27 cellular contexts compared by ENCODE assay signal in the genomic region with DNA sequence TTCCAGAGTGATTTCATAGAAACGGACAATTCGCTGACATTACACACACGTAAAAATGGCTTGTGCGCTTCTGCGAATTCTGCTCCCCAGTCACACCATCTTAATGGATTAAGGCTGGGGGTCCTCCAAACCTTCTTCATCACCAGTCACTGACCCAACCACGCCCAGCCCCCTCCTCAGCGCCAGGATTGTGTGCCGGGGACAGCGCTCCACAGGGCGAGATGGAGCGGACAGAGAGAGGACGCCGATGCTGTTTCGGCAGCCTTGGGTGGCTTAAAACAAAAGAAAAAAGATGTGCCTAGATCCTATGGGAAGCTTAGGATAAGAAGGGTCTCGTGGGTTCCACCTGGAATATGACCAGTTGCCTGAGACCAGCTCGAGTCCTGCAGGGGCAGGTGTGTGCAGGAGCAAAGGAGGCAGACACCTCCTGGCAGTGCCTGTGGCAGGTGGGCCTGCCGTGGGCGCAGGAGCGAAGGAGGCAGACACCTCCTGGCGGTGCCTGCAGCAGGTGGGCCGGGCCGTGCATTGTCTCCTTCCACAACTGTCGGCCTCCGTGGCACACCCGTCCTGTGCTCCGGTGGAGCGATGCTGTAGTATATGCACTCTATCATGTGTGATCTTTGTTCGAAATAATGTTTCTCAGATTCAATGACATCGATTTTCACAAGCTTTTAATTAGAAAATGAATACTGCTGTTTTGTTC. TPM values are rescaled to one million over a fixed set of nuclear protein-coding genes. Genes with fewer than 3 reads are reported as not detected.
"Had no signal": no experiment of that assay in that cellular context is flagged by ENCODE, and none has a peak within 500 bp of the region (broad histone marks: within the 10 kb centered on the region; RNA-seq: fewer than 3 reads in every experiment).

No MANE protein-coding gene starts in this region.

- H3K4me1 ChIP-seq: esophagus squamous epithelium, neural progenitor cell, prostate gland, right lobe of liver, tibial nerve, uterus had no signal

- ATAC-seq: mucosa of descending colon; natural killer cell treated with Interleukin-12 subunit alpha and Interleukin-12 subunit beta and Interleukin-15 and Interleukin-18, amount 100 ng/mL, for 72 hours; stimulated activated naive B cell treated with anti-CD40 and anti-IgM and Interleukin-4, amounts not matched to agents 10 μg/mL and 1 μg/mL and 100 μg/mL, for 72 hours had no signal

- H3K4me2 ChIP-seq: neural progenitor cell had no signal

- H3K36me3 ChIP-seq: neural progenitor cell, uterus had no signal

- H3K9ac ChIP-seq: neural progenitor cell had no signal

- FAIRE-seq: small intestine had no signal

- H3K27ac ChIP-seq: coronary artery, esophagus squamous epithelium, heart right ventricle, neural progenitor cell, prostate gland, right lobe of liver, thoracic aorta, tibial nerve, uterus had no signal

- H3K27me3 ChIP-seq: esophagus squamous epithelium, heart right ventricle, neural progenitor cell, right lobe of liver, tibial nerve, upper lobe of left lung, uterus had no signal

- H2AFZ ChIP-seq: neural progenitor cell had no signal

- H3K9me3 ChIP-seq: esophagus squamous epithelium, heart right ventricle, mucosa of descending colon, prostate gland, right lobe of liver, thoracic aorta, tibial nerve, upper lobe of left lung, uterus had no signal

- H3K4me3 ChIP-seq: coronary artery, esophagus squamous epithelium, heart right ventricle, mucosa of descending colon, neural progenitor cell, prostate gland, right lobe of liver, thoracic aorta, tibial nerve, upper lobe of left lung, uterus had no signal

- DNase-seq: effector memory CD4-positive, alpha-beta T cell; erythroblast; esophagus squamous epithelium; foreskin melanocyte; glutamatergic neuron; heart right ventricle; hippocampal formation; immature natural killer cell; islet precursor cell; kidney glomerular epithelial cell; mesenchymal stem cell; mucosa of descending colon; naive B cell; nucleus accumbens; small intestine; stimulated activated CD4-positive, alpha-beta T cell treated with anti-CD3 and anti-CD28 coated beads, Interleukin-15, amount 100 ng/mL, for 24 hours; stimulated activated CD4-positive, alpha-beta T cell treated with anti-CD3 and anti-CD28 coated beads, Interleukin-2, amount 100 ng/mL, for 48 hours; stimulated activated naive B cell treated with anti-CD40 and anti-IgM and Interleukin-4, amounts not matched to agents 10 μg/mL and 1 μg/mL and 100 μg/mL, for 72 hours; upper lobe of left lung; uterus had no signal

RNA-seq across cellular contexts. Expression of a gene that starts 21.0 kb away (rescaled TPM):
- polyA plus RNA-seq: immature natural killer cell had no signal
